In the genomic region with DNA sequence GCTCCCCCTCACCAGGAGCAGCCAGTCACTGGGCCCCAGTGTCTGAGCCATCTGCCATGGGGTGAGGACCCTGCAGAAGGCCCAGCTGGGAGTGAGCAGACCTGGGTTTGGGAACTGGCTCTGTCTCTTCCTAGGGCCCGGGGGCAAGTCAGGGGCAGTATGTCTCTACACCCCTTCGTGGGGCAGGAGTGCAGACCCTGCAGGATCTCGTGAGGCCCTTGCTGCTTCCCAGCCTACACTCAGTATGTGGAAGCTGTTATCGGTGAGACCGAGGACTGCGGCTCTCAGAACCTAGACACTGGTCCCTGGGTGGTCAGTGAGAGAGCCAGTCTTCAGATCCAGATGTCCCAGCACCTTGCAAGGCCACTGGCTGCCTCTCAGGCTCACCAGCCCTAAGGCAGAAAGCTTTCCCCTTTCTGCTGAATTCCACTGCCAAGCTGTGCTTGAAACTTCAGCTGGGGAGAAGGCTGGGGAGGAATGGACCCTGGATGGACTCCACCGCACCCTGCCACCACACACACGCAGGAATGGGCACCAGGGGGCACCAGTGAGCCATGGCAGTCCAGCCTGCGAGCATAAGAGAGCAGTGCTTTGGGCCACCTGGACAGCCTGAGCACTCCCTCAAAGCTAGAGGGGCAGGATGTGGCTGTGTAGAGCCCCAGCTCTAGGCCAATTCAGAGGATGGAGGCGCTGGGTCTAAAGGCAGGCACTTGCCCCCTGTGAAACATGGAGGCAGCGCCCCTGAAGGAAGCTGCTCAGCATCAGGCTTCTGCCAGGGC, we compare ENCODE assay signal across 8 cellular contexts. TPM values are rescaled to one million over a fixed set of nuclear protein-coding genes. Genes with fewer than 3 reads are reported as not detected.
DNase-seq lines count a peak whose midpoint lies in the region; ATAC-seq lines count a peak whose summit lies in the region.

No MANE protein-coding gene starts in this region.

- DNase-seq in COLO829 (ENCODE audit: low spot score): peak; percentile 13
- peak; percentile 72 for DNase-seq in NOMO-1 treated with dmso at 0.1 percent for 144 hours (lab: John Stamatoyannopoulos, UW; ENCODE audit: unreplicated experiment)
- DNase-seq in activated CD8-positive, alpha-beta memory T cell treated with anti-CD3 and anti-CD28 coated beads, Interleukin-2, amount 50 U/mL, for 48 hours: peak; percentile 97
- peak; percentile 76 for DNase-seq in naive B cell
- DNase-seq in stimulated activated CD8-positive, alpha-beta memory T cell treated with anti-CD3 and anti-CD28 coated beads, Interleukin-7, amount 100 ng/mL, for 48 hours (ENCODE audit: extremely low read depth in 1 of 2, low read depth in 1 of 2): peak; percentile 51 to 73

- H3K27ac Mint-ChIP-seq in naive B cell: no peak overlapping the region

- peaks cover 0 to 2% (median 0%) of the 10 kb centered on the region in 3 donors for H3K4me1 Mint-ChIP-seq in naive B cell

- no peaks in the 10 kb centered on the region for H3K27me3 Mint-ChIP-seq in naive B cell

- no peaks in the 10 kb centered on the region for H3K36me3 Mint-ChIP-seq in naive B cell

- ATAC-seq in GM19351 (IDR thresholded peaks at IDR 0.05; ENCODE audit: unreplicated experiment) (peak; percentile 98), HG03378 (IDR thresholded peaks at IDR 0.05; ENCODE audit: unreplicated experiment) (peak; percentile 94), esophagus mucosa (peak; percentile 88), naive B cell (ENCODE audit: low read depth in 2 of 2) (peak; percentile 94 to 96)

- H3K9me3 Mint-ChIP-seq in naive B cell: no peaks in the 10 kb centered on the region

- H3K4me3 Mint-ChIP-seq in naive B cell: no peak overlapping the region

RNA-seq across cellular contexts. Expression of a gene that starts 21.4 kb away (rescaled TPM):
- total RNA-seq in esophagus mucosa: not detected
- not detected for polyA plus RNA-seq in naive B cell (ENCODE audit: low read depth in 6 of 6)

RNA-seq across cellular contexts. Expression of a gene that starts 27.1 kb away (rescaled TPM):
- total RNA-seq in esophagus mucosa: 2.3 TPM
- under 1 TPM in 4 of 6 donors, not detected in 2; 0.06 to 0.60 (median 0.27) TPM for polyA plus RNA-seq in naive B cell (ENCODE audit: low read depth in 6 of 6)

RNA-seq across cellular contexts. Expression of a gene that starts 46.1 kb away (rescaled TPM):
- total RNA-seq in esophagus mucosa: 3.3 TPM
- polyA plus RNA-seq in naive B cell (ENCODE audit: low read depth in 6 of 6): not detected

Comparison
In these comparisons a context has a peak if more than half of its experiments do, and no peak if none do; other contexts are left out.
1. Peak in every context shown above with its lines: DNase-seq and ATAC-seq.
2. DNase-seq: peak in every context shown above with its lines; median percentile 97 in activated CD8-positive, alpha-beta memory T cell treated with anti-CD3 and anti-CD28 coated beads, Interleukin-2, amount 50 U/mL, for 48 hours; 76 in naive B cell; 72 in NOMO-1 treated with dmso at 0.1 percent for 144 hours; 62 in stimulated activated CD8-positive, alpha-beta memory T cell treated with anti-CD3 and anti-CD28 coated beads, Interleukin-7, amount 100 ng/mL, for 48 hours; 13 in COLO829.